In the genomic region with DNA sequence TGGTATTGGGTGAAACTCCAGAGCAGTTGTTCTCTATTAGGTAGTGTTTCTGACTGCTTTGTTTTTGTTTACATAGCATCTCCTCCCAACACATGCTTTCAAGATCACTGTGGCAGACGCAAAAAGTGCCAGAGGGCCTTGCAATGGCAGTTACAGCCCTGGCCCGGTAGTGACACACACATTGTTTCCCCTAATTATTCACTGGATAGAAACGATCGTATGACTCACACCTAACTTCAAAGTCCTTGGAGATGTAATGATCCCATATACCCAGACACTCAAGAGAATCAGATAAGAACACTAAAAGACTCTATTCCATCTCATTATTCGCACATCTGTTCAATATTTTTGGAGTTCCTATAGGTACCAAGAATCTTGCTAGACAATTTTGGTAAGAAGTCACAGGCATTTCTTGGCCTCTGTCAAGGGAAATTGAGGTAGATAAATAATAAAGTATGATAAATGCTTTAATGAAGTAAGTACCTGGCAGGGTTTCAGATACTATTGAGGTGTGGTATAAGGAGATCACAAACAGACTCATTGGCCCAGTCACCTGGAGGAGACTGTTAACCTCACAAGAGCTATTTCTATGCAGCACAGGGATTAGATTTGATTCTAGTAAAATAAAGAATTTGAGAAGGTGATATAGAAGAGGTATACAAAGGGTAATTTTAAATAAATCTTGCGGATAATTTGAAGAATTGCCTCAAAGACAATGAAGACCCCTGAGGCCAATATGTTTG, we compare ENCODE assay signal across 12 cellular contexts.
A peak's percentile ranks its signal among the peaks of the same experiment; 100 is the strongest.
DNase-seq lines count a peak whose midpoint lies in the region; ATAC-seq and TF ChIP-seq lines count a peak whose summit lies in the region.
"Had no signal": no experiment of that assay in that cellular context is flagged by ENCODE, and none has a peak within 500 bp of the region (broad histone marks: within the 10 kb centered on the region; RNA-seq: fewer than 3 reads in every experiment).

No MANE protein-coding gene starts in this region.

- H3K9me2 ChIP-seq in GM23338 (ENCODE audit: insufficient read depth), result no peaks in the 10 kb centered on the region

- no peak overlapping the region for H3K18ac ChIP-seq in trophoblast cell (ENCODE audit: low read length)

- H3K79me2 ChIP-seq in GM23338 (replicated peaks; ENCODE audit: insufficient read depth) (no peaks in the 10 kb centered on the region), trophoblast cell (ENCODE audit: control insufficient read depth, insufficient read depth, low read length, poor library complexity) (peaks cover 2% of the 10 kb centered on the region)

- H3K4me2 ChIP-seq in GM23338 (no peak overlapping the region), trophoblast cell (ENCODE audit: low read length) (no peak overlapping the region)

- no peak overlapping the region for H2BK5ac ChIP-seq in trophoblast cell (ENCODE audit: low read depth, low read length, poor library complexity)

- peaks cover 6% of the 10 kb centered on the region for H3K79me1 ChIP-seq in trophoblast cell (ENCODE audit: low read length)

- no peak overlapping the region for H3K23ac ChIP-seq in trophoblast cell (ENCODE audit: low read length)

- H3K27me3 ChIP-seq in GM23338 (ENCODE audit: insufficient read depth), result no peaks in the 10 kb centered on the region
- H3K27me3 ChIP-seq in trophoblast cell (ENCODE audit: insufficient read depth, low read length), result no peaks in the 10 kb centered on the region
- H3K27me3 ChIP-seq in lower lobe of right lung (ENCODE audit: low read depth), result no peaks in the 10 kb centered on the region
- H3K27me3 ChIP-seq: ascending aorta, heart right ventricle had no signal

- H3K9me3 ChIP-seq in trophoblast cell (ENCODE audit: insufficient read depth, low read depth, low read length), result no peaks in the 10 kb centered on the region
- H3K9me3 ChIP-seq in T-helper 17 cell (ENCODE audit: control insufficient read depth, low read length, poor library complexity, severe bottlenecking), result no peaks in the 10 kb centered on the region
- H3K9me3 ChIP-seq in lower lobe of right lung, result no peaks in the 10 kb centered on the region
- H3K9me3 ChIP-seq: ascending aorta, heart right ventricle had no signal

- no peaks in the 10 kb centered on the region for H3K4me1 ChIP-seq in GM23338 (ENCODE audit: insufficient read depth)
- H3K4me1 ChIP-seq in trophoblast cell (ENCODE audit: control insufficient read depth in 1 of 2, insufficient read depth in 2 of 2, low read length in 2 of 2), result peaks cover 0 to 1% of the 10 kb centered on the region in 2 experiments
- H3K4me1 ChIP-seq in lower lobe of right lung, result no peaks in the 10 kb centered on the region
- H3K4me1 ChIP-seq: ascending aorta, heart right ventricle had no signal

- intact Hi-C loops in lower lobe of right lung (cut with DNase I), result no loop called here

- peak overlapping the region; percentile 48; the same call in 1 of the 2 replicates for H2AFZ ChIP-seq in GM23338
- no peak overlapping the region for H2AFZ ChIP-seq in trophoblast cell (ENCODE audit: insufficient read depth, low read length, poor library complexity)

- H4K91ac ChIP-seq in trophoblast cell (ENCODE audit: low read depth, low read length), result no peak overlapping the region

- H3K4me3 ChIP-seq in GM23338, result no peak overlapping the region
- no peak overlapping the region for H3K4me3 ChIP-seq in trophoblast cell (ENCODE audit: low read depth, low read length)
- no peak overlapping the region for H3K4me3 ChIP-seq in lower lobe of right lung
- H3K4me3 ChIP-seq: ascending aorta, heart right ventricle, SK-N-MC had no signal

- no peaks in the 10 kb centered on the region for H3K9me3 Mint-ChIP-seq in GM23338

- H2BK12ac ChIP-seq in trophoblast cell (ENCODE audit: low read length), result no peak overlapping the region

- no peaks in the 10 kb centered on the region for H3K4me1 Mint-ChIP-seq in GM23338
- H3K4me1 Mint-ChIP-seq in T-helper 17 cell, result no peaks in the 10 kb centered on the region
- H3K4me1 Mint-ChIP-seq: naive B cell had no signal

- no peak overlapping the region for H4K8ac ChIP-seq in trophoblast cell (ENCODE audit: low read depth, low read length)

- H3K14ac ChIP-seq in trophoblast cell (ENCODE audit: low read length), result no peak overlapping the region

- no peak for DNase-seq in GM23338 (ENCODE audit: low spot score)
- peak; percentile 52 to 85 for DNase-seq in NCI-H524 (lab: John Stamatoyannopoulos, UW)
- DNase-seq in dedifferentiated amniotic fluid mesenchymal stem cell (ENCODE audit: extremely low spot score), result peak; percentile 46
- DNase-seq in trophoblast cell, result peak; percentile 57 to 82
- DNase-seq in T-helper 17 cell, result no peak
- no peak for DNase-seq in lower lobe of right lung
- DNase-seq in activated CD8-positive, alpha-beta memory T cell treated with anti-CD3 and anti-CD28 coated beads, Interleukin-2, amount 50 U/mL, for 4 hours, result no peak
- DNase-seq: heart right ventricle, MM.1S, naive B cell had no signal

- H4K12ac ChIP-seq in trophoblast cell (ENCODE audit: low read depth, low read length), result no peak overlapping the region

- no peaks in the 10 kb centered on the region; the same call in 1 of the 2 replicates for H4K20me1 ChIP-seq in GM23338 (replicated peaks; ENCODE audit: insufficient read depth)

- H3K27ac ChIP-seq in GM23338 (ENCODE audit: low read depth) (no peak overlapping the region), trophoblast cell (ENCODE audit: low read depth, low read length) (peak overlapping the region; percentile 79), lower lobe of right lung (no peak overlapping the region)
- H3K27ac ChIP-seq: ascending aorta, heart right ventricle, SK-N-MC had no signal

- H3F3A ChIP-seq in GM23338 (replicated peaks; ENCODE audit: low read depth), result no peaks in the 10 kb centered on the region

- no peak overlapping the region for H2BK120ac ChIP-seq in trophoblast cell (ENCODE audit: insufficient read depth, low read length, poor library complexity)

- no peaks in the 10 kb centered on the region for H3K36me3 ChIP-seq in GM23338 (ENCODE audit: insufficient read depth)
- no peaks in the 10 kb centered on the region for H3K36me3 ChIP-seq in trophoblast cell (ENCODE audit: control insufficient read depth in 1 of 2, insufficient read depth in 2 of 2, low read length in 2 of 2)
- no peaks in the 10 kb centered on the region for H3K36me3 ChIP-seq in lower lobe of right lung
- H3K36me3 ChIP-seq: ascending aorta, heart right ventricle had no signal

- H3K4ac ChIP-seq in trophoblast cell (ENCODE audit: low read depth, low read length), result no peak overlapping the region

- no peak overlapping the region for H2AK5ac ChIP-seq in trophoblast cell (ENCODE audit: low read length)

- H3K36me3 Mint-ChIP-seq in GM23338 (ENCODE audit: low read depth), result no peaks in the 10 kb centered on the region
- H3K36me3 Mint-ChIP-seq in T-helper 17 cell (ENCODE audit: low read depth), result no peaks in the 10 kb centered on the region
- H3K36me3 Mint-ChIP-seq: naive B cell had no signal

- H3K27ac Mint-ChIP-seq in GM23338 (no peak overlapping the region; the same call in 1 of the 2 replicates), T-helper 17 cell (no peak overlapping the region)
- H3K27ac Mint-ChIP-seq: naive B cell had no signal

- TF ChIP-seq CTCF in GM23338 (conservative IDR thresholded peaks at IDR 0.05; ENCODE audit: low read depth in 2 of 2), result no peak
- no peak for TF ChIP-seq CTCF in lower lobe of right lung (IDR thresholded peaks at IDR 0.05)

- ATAC-seq in GM23338, result no peak
- ATAC-seq in T-helper 17 cell, result no peak
- no peak for ATAC-seq in lower lobe of right lung
- ATAC-seq: heart right ventricle had no signal

- WGBS in trophoblast cell (ENCODE audit: extremely low coverage, insufficient coverage, insufficient read length), result 100% methylated on average over 1 of the region's 6 CpGs

- no peak overlapping the region for H3K4me3 Mint-ChIP-seq in GM23338
- H3K4me3 Mint-ChIP-seq in T-helper 17 cell, result no peak overlapping the region
- H3K4me3 Mint-ChIP-seq: naive B cell had no signal

- H3K27me3 Mint-ChIP-seq in GM23338 (ENCODE audit: insufficient read depth, low read depth, poor library complexity) (no peaks in the 10 kb centered on the region), T-helper 17 cell (no peaks in the 10 kb centered on the region)
- H3K27me3 Mint-ChIP-seq: naive B cell had no signal

- no peak overlapping the region for H3K9ac ChIP-seq in trophoblast cell (ENCODE audit: low read length)

TF ChIP-seq in GM23338, 12 proteins besides CTCF, POLR2A, EP300 and RAD21 (continues in another document):
- TF ChIP-seq EZH2 (IDR thresholded peaks at IDR 0.05; ENCODE audit: low read depth, unreplicated experiment) (no peak), CREB1 (CRISPR knock-in tag; IDR thresholded peaks at IDR 0.05; ENCODE audit: low read depth) (no peak)

Comparison
In these comparisons a context has a peak if more than half of its experiments do, and no peak if none do; other contexts are left out.
1. DNase-seq: peak in NCI-H524 (2 of 2), dedifferentiated amniotic fluid mesenchymal stem cell (single experiment) and trophoblast cell (2 of 2); none in GM23338 (single experiment), T-helper 17 cell (0 of 3), lower lobe of right lung (single experiment) and activated CD8-positive, alpha-beta memory T cell treated with anti-CD3 and anti-CD28 coated beads, Interleukin-2, amount 50 U/mL, for 4 hours (single experiment).